2 cellular contexts compared by ENCODE assay signal in the genomic region with DNA sequence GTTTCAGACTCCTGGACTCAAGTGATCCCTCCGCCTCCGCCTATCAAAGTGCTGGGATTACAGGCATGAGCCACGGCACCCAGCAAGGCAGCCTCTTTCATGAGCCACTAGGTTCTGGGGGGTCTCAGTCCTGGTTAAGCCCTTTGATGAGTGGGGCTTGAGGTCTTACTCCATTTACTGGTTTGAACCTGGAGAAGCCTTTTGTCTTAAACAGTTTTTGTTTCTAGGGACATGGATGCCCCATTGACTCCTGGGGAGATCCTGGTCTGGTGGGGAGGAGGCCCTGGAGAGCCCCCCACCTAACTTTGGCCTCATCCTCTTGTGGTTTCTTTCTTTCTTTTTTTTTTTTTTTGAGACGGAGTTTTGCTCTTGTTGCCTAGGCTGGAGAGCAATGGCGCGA.
A peak's percentile ranks its signal among the peaks of the same experiment; 100 is the strongest.
TF ChIP-seq lines count a peak whose summit lies in the region.

No MANE protein-coding gene starts in this region.

TF ChIP-seq in GM23338, 12 proteins besides CTCF, POLR2A, EP300 and RAD21:
- TF ChIP-seq ZNF114 (CRISPR knock-in tag; IDR thresholded peaks at IDR 0.05), result no peak
- TF ChIP-seq, protein P1, sequence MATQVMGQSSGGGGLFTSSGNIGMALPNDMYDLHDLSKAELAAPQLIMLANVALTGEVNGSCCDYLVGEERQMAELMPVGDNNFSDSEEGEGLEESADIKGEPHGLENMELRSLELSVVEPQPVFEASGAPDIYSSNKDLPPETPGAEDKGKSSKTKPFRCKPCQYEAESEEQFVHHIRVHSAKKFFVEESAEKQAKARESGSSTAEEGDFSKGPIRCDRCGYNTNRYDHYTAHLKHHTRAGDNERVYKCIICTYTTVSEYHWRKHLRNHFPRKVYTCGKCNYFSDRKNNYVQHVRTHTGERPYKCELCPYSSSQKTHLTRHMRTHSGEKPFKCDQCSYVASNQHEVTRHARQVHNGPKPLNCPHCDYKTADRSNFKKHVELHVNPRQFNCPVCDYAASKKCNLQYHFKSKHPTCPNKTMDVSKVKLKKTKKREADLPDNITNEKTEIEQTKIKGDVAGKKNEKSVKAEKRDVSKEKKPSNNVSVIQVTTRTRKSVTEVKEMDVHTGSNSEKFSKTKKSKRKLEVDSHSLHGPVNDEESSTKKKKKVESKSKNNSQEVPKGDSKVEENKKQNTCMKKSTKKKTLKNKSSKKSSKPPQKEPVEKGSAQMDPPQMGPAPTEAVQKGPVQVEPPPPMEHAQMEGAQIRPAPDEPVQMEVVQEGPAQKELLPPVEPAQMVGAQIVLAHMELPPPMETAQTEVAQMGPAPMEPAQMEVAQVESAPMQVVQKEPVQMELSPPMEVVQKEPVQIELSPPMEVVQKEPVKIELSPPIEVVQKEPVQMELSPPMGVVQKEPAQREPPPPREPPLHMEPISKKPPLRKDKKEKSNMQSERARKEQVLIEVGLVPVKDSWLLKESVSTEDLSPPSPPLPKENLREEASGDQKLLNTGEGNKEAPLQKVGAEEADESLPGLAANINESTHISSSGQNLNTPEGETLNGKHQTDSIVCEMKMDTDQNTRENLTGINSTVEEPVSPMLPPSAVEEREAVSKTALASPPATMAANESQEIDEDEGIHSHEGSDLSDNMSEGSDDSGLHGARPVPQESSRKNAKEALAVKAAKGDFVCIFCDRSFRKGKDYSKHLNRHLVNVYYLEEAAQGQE (IDR thresholded peaks at IDR 0.05; ENCODE audit: unreplicated experiment), result no peak

TF ChIP-seq in K562, 482 proteins besides CTCF, POLR2A, EP300 and RAD21:
- no peak for TF ChIP-seq ARHGAP35 (IDR thresholded peaks at IDR 0.05; ENCODE audit: partially characterized antibody)
- TF ChIP-seq PRDM10 (IDR thresholded peaks at IDR 0.05; ENCODE audit: partially characterized antibody), result peak; percentile 51
- TF ChIP-seq POLR2G (IDR thresholded peaks at IDR 0.05; ENCODE audit: low read depth, low read length), result 0 out of 2 replicates have a peak, but pooled peaks have one; percentile 16
